ENCODE assay signal across 8 cellular contexts in genomic region chr2:104853926-104854506, GRCh38. TPM values are rescaled to one million over a fixed set of nuclear protein-coding genes. Genes with fewer than 3 reads are reported as not detected.
A peak's percentile ranks its signal among the peaks of the same experiment; 100 is the strongest.
DNase-seq lines count a peak whose midpoint lies in the region; ATAC-seq and TF ChIP-seq lines count a peak whose summit lies in the region.

TSS of gene POU3F3 (plus strand) at chr2:104854115. CDS start at chr2:104855511, 1,396 bp downstream.

- H3K9me3 Mint-ChIP-seq in activated naive CD8-positive, alpha-beta T cell treated with anti-CD3 and anti-CD28 coated beads, Interleukin-2, amount 10 ng/mL, durations not matched to agents 7 days and 5 days, result no peaks in the 10 kb centered on the region

- H3K36me3 Mint-ChIP-seq in activated naive CD8-positive, alpha-beta T cell treated with anti-CD3 and anti-CD28 coated beads, Interleukin-2, amount 10 ng/mL, durations not matched to agents 7 days and 5 days, result no peaks in the 10 kb centered on the region

- no peak for TF ChIP-seq CTCF in omental fat pad (IDR thresholded peaks at IDR 0.05)

- peak within 1 kb of the TSS; percentile 93 for H3K4me3 Mint-ChIP-seq in activated naive CD8-positive, alpha-beta T cell treated with anti-CD3 and anti-CD28 coated beads, Interleukin-2, amount 10 ng/mL, durations not matched to agents 7 days and 5 days

- DNase-seq in NCI-H1417 (lab: John Stamatoyannopoulos, UW) (peak in 2 of 3 experiments; percentile 72 to 83), NCI-H1417 treated with DMSO at 0.1 percent for 48 hours (lab: John Stamatoyannopoulos, UW) (no peak), NCI-H446 (lab: John Stamatoyannopoulos, UW) (peak; percentile 64 to 87), hypothalamus (lab: John Stamatoyannopoulos, UW) (peak; percentile 69 to 100 (median 98)), retina (peak; percentile 90), NCI-H187 treated with DMSO at 0.1 percent for 48 hours (lab: John Stamatoyannopoulos, UW) (no peak), omental fat pad (ENCODE audit: low spot score) (no peak)
- DNase-seq in activated naive CD8-positive, alpha-beta T cell treated with anti-CD3 and anti-CD28 coated beads, Interleukin-2, amount 10 ng/mL, durations not matched to agents 7 days and 5 days, result peak; percentile 64

- peak within 1 kb of the TSS; percentile 83 for H3K27ac Mint-ChIP-seq in activated naive CD8-positive, alpha-beta T cell treated with anti-CD3 and anti-CD28 coated beads, Interleukin-2, amount 10 ng/mL, durations not matched to agents 7 days and 5 days

- ATAC-seq in activated naive CD8-positive, alpha-beta T cell treated with anti-CD3 and anti-CD28 coated beads, Interleukin-2, amount 10 ng/mL, durations not matched to agents 7 days and 5 days (ENCODE audit: low read depth), result peak; percentile 55
- ATAC-seq in omental fat pad (ENCODE audit: low FRiP score), result no peak

- H3K4me1 Mint-ChIP-seq in activated naive CD8-positive, alpha-beta T cell treated with anti-CD3 and anti-CD28 coated beads, Interleukin-2, amount 10 ng/mL, durations not matched to agents 7 days and 5 days, result peaks cover 28% of the 10 kb centered on the region

- POLR2A ChIA-PET in activated naive CD8-positive, alpha-beta T cell treated with anti-CD3 and anti-CD28 coated beads, Interleukin-2, amount 10 ng/mL, durations not matched to agents 7 days and 5 days (lab: Charles Lee), result no interaction called here

- peaks cover 78% of the 10 kb centered on the region for H3K27me3 Mint-ChIP-seq in activated naive CD8-positive, alpha-beta T cell treated with anti-CD3 and anti-CD28 coated beads, Interleukin-2, amount 10 ng/mL, durations not matched to agents 7 days and 5 days

RNA-seq across cellular contexts. Expression of gene POU3F3, which starts in this region (rescaled TPM):
- total RNA-seq in activated naive CD8-positive, alpha-beta T cell treated with anti-CD3 and anti-CD28 coated beads, Interleukin-2, amount 10 ng/mL, durations not matched to agents 7 days and 5 days, result not detected
- total RNA-seq in omental fat pad, result not detected

Comparison
In these comparisons a context has a peak if more than half of its experiments do, and no peak if none do; other contexts are left out.
1. DNase-seq: peak in NCI-H1417 (2 of 3), NCI-H446 (2 of 2), hypothalamus (51 of 51) and retina (single experiment); none in NCI-H1417 treated with DMSO at 0.1 percent for 48 hours (single experiment), NCI-H187 treated with DMSO at 0.1 percent for 48 hours (single experiment) and omental fat pad (single experiment).
2. Peak in DNase-seq and ATAC-seq in activated naive CD8-positive, alpha-beta T cell treated with anti-CD3 and anti-CD28 coated beads, Interleukin-2, amount 10 ng/mL, durations not matched to agents 7 days and 5 days; RNA of the gene not detected or under 1 TPM.